24 cellular contexts compared by ENCODE assay signal in the genomic region with DNA sequence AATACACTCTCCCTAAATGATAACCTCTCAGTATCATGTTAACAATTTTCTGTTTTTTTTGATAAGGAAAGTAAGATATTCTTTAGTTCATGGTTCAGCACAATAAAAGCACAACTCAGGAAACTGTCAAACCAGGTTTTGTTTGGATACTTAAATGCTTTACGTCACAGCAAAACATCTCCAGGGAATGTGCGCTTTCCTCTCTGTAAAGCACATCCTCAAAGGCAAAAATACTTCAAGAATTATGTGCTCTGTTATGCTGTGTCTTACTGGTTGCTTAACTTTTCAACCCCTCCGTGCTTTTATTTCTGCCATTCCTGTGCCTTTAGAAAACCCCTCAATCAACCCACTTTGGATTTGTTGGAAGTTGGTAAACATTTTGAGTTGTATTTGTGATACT. TPM values are rescaled to one million over a fixed set of nuclear protein-coding genes. Genes with fewer than 3 reads are reported as not detected.
DNase-seq lines count a peak whose midpoint lies in the region; ATAC-seq and TF ChIP-seq lines count a peak whose summit lies in the region.
"Had no signal": no experiment of that assay in that cellular context is flagged by ENCODE, and none has a peak within 500 bp of the region (broad histone marks: within the 10 kb centered on the region; RNA-seq: fewer than 3 reads in every experiment).

No MANE protein-coding gene starts in this region.

- H3K36me3 Mint-ChIP-seq in progenitor cell of endocrine pancreas (ENCODE audit: insufficient read depth): peaks cover 13% of the 10 kb centered on the region
- H3K36me3 Mint-ChIP-seq: activated CD4-positive, alpha-beta memory T cell treated with anti-CD3 and anti-CD28 coated beads for 36 hours had no signal

- TF ChIP-seq CTCF in progenitor cell of endocrine pancreas (IDR thresholded peaks at IDR 0.05; ENCODE audit: unreplicated experiment): no peak
- TF ChIP-seq CTCF in MM.1S (IDR thresholded peaks at IDR 0.05; ENCODE audit: low read length): no peak

- no peak overlapping the region for H3K4me3 Mint-ChIP-seq in progenitor cell of endocrine pancreas (ENCODE audit: low read depth)
- H3K4me3 Mint-ChIP-seq: activated CD4-positive, alpha-beta memory T cell treated with anti-CD3 and anti-CD28 coated beads for 36 hours; activated naive CD8-positive, alpha-beta T cell treated with anti-CD3 and anti-CD28 coated beads for 36 hours; H9 had no signal

- H3K4me1 ChIP-seq in MM.1S (ENCODE audit: low read length): no peaks in the 10 kb centered on the region

- H3K27ac ChIP-seq in SK-N-MC (no peak overlapping the region), MM.1S (ENCODE audit: low read length) (no peak overlapping the region)
- H3K27ac ChIP-seq: coronary artery had no signal

- ATAC-seq in HG03342 (IDR thresholded peaks at IDR 0.05; ENCODE audit: unreplicated experiment): no peak
- ATAC-seq: activated CD4-positive, CD25-positive, alpha-beta regulatory T cell treated with anti-CD3 and anti-CD28 coated beads, Interleukin-2, amount 50 U/mL, for 24 hours; left lobe of liver; Panc1 had no signal

- no peaks in the 10 kb centered on the region for H3K9me2 ChIP-seq in MM.1S (replicated peaks; ENCODE audit: insufficient read depth, low read length)

- peaks cover 26% of the 10 kb centered on the region for H3K4me1 Mint-ChIP-seq in progenitor cell of endocrine pancreas (ENCODE audit: low read depth)

- H3K4me3 ChIP-seq in SK-N-MC (no peak overlapping the region), MM.1S (ENCODE audit: low read length) (no peak overlapping the region)
- H3K4me3 ChIP-seq: coronary artery had no signal

- H3K4me2 ChIP-seq in MM.1S (ENCODE audit: low read depth, low read length): no peak overlapping the region

- peak overlapping the region; percentile 46 for H3K27ac Mint-ChIP-seq in progenitor cell of endocrine pancreas
- H3K27ac Mint-ChIP-seq: activated CD4-positive, alpha-beta memory T cell treated with anti-CD3 and anti-CD28 coated beads for 36 hours; activated naive CD8-positive, alpha-beta T cell treated with anti-CD3 and anti-CD28 coated beads for 36 hours; H9 had no signal

- H3K9me3 ChIP-seq in SK-N-MC (ENCODE audit: low read depth, low read length): no peaks in the 10 kb centered on the region
- no peaks in the 10 kb centered on the region for H3K9me3 ChIP-seq in MM.1S (replicated peaks; ENCODE audit: insufficient read depth, low read length)

- H3F3A ChIP-seq in MM.1S (ENCODE audit: insufficient read depth, low read length): no peaks in the 10 kb centered on the region

- peak overlapping the region; percentile 32 for H3K9ac ChIP-seq in SK-N-MC (ENCODE audit: insufficient read length)
- H3K9ac ChIP-seq in MM.1S (ENCODE audit: low read length): no peak overlapping the region

- H3K36me3 ChIP-seq in SK-N-MC (ENCODE audit: insufficient read depth, low read length) (no peaks in the 10 kb centered on the region), MM.1S (replicated peaks; ENCODE audit: insufficient read depth, low read length) (no peaks in the 10 kb centered on the region)

- no peaks in the 10 kb centered on the region for H4K20me1 ChIP-seq in MM.1S (ENCODE audit: insufficient read depth, low read length)

- H2AFZ ChIP-seq in MM.1S (ENCODE audit: low read length): no peak overlapping the region

- H3K27me3 ChIP-seq in MM.1S (replicated peaks; ENCODE audit: insufficient read depth, low read length): no peaks in the 10 kb centered on the region

- H3K9me3 Mint-ChIP-seq in progenitor cell of endocrine pancreas (ENCODE audit: low read depth): peaks cover 10% of the 10 kb centered on the region
- H3K9me3 Mint-ChIP-seq: activated CD4-positive, alpha-beta memory T cell treated with anti-CD3 and anti-CD28 coated beads for 36 hours had no signal

- DNase-seq in SK-N-MC (ENCODE audit: low read depth, low spot score): no peak
- peak; percentile 68 for DNase-seq in dermis blood vessel endothelial cell
- peak; percentile 82 for DNase-seq in iris pigment epithelial cell (ENCODE audit: low read depth)
- no peak for DNase-seq in progenitor cell of endocrine pancreas (ENCODE audit: low spot score, unreplicated experiment)
- no peak for DNase-seq in MM.1S
- no peak for DNase-seq in NK-92 treated with Interleukin-12 subunit alpha and Interleukin-12 subunit beta, amount 100 ng/mL, for 24 hours (lab: John Stamatoyannopoulos, UW)
- DNase-seq: activated CD4-positive, alpha-beta memory T cell treated with anti-CD3 and anti-CD28 coated beads for 36 hours; activated naive CD8-positive, alpha-beta T cell treated with anti-CD3 and anti-CD28 coated beads for 36 hours; C1 segment of cervical spinal cord; DND-41; H9; head of caudate nucleus; Karpas-422; MV-4-11; NCI-H2171; NCI-H524; posterior cingulate gyrus; substantia nigra; T-helper 1 cell had no signal

- no peaks in the 10 kb centered on the region for H3K27me3 Mint-ChIP-seq in progenitor cell of endocrine pancreas
- H3K27me3 Mint-ChIP-seq: activated CD4-positive, alpha-beta memory T cell treated with anti-CD3 and anti-CD28 coated beads for 36 hours; activated naive CD8-positive, alpha-beta T cell treated with anti-CD3 and anti-CD28 coated beads for 36 hours had no signal

- H3K79me2 ChIP-seq in MM.1S (ENCODE audit: low read length): peaks cover 76% of the 10 kb centered on the region

RNA-seq across cellular contexts. Expression of gene SNX25, which starts 27.8 kb away (rescaled TPM):
- 61.8 and 73.2 TPM in 2 replicates for total RNA-seq in dermis blood vessel endothelial cell
- total RNA-seq in progenitor cell of endocrine pancreas: 13.3 and 13.9 TPM in 2 replicates

RNA-seq across cellular contexts. Expression of gene CFAP97, which starts 33.4 kb away (rescaled TPM):
- total RNA-seq in dermis blood vessel endothelial cell: 26.2 and 41.8 TPM in 2 replicates
- 27.5 and 28.6 TPM in 2 replicates for total RNA-seq in progenitor cell of endocrine pancreas

Comparison
In these comparisons a context has a peak if more than half of its experiments do, and no peak if none do; other contexts are left out.
1. DNase-seq: peak in dermis blood vessel endothelial cell (single experiment) and iris pigment epithelial cell (single experiment); none in SK-N-MC (single experiment), progenitor cell of endocrine pancreas (single experiment), MM.1S (single experiment) and NK-92 treated with Interleukin-12 subunit alpha and Interleukin-12 subunit beta, amount 100 ng/mL, for 24 hours (single experiment).